In genomic region chr1:59846209-59846894, GRCh38 we compare ENCODE assay signal across 26 cellular contexts. TPM values are rescaled to one million over a fixed set of nuclear protein-coding genes. Genes with fewer than 3 reads are reported as not detected.
"Had no signal": no experiment of that assay in that cellular context is flagged by ENCODE, and none has a peak within 500 bp of the region (broad histone marks: within the 10 kb centered on the region; RNA-seq: fewer than 3 reads in every experiment).

No MANE protein-coding gene starts in this region.

- DNase-seq: colonic mucosa; cortex of kidney; effector CD8-positive, alpha-beta T cell; effector memory CD8-positive, alpha-beta T cell; endodermal cell; erythroblast; esophagus squamous epithelium; foreskin fibroblast; foreskin melanocyte; gastrocnemius medialis; heart left ventricle; hypothalamus; immature natural killer cell; kidney glomerular epithelial cell; left lung; left ventricle myocardium superior; lower lobe of right lung; mesendoderm; midbrain; naive thymus-derived CD4-positive, alpha-beta T cell had no signal

- H3K4me1 ChIP-seq: colonic mucosa, esophagus squamous epithelium, gastrocnemius medialis, heart left ventricle, left lung, lower lobe of right lung had no signal

- H3K9me3 ChIP-seq: colonic mucosa, esophagus squamous epithelium, gastrocnemius medialis, heart left ventricle, left lung, lower lobe of right lung had no signal

- H3K27ac ChIP-seq: colonic mucosa, epithelial cell of prostate, esophagus squamous epithelium, gastrocnemius medialis, heart left ventricle, hepatocyte, left lung, lower lobe of right lung had no signal

- H3K27me3 Mint-ChIP-seq: dendritic cell treated with granulocyte-macrophage colony-stimulating factor and Interleukin-4, amounts not matched to agents 40 ng/mL and 50 ng/mL, for 4 days; effector memory CD8-positive, alpha-beta T cell; naive thymus-derived CD4-positive, alpha-beta T cell had no signal

- H3K27ac Mint-ChIP-seq: dendritic cell treated with granulocyte-macrophage colony-stimulating factor and Interleukin-4, amounts not matched to agents 40 ng/mL and 50 ng/mL, for 4 days; effector memory CD8-positive, alpha-beta T cell; endodermal cell; immature natural killer cell had no signal

- H3K36me3 ChIP-seq: colonic mucosa, gastrocnemius medialis, heart left ventricle, left lung had no signal

- H3K4me3 ChIP-seq: colonic mucosa, esophagus squamous epithelium, gastrocnemius medialis, heart left ventricle, hepatocyte, left lung, lower lobe of right lung had no signal

- H3K9me3 Mint-ChIP-seq: dendritic cell treated with granulocyte-macrophage colony-stimulating factor and Interleukin-4, amounts not matched to agents 40 ng/mL and 50 ng/mL, for 4 days; effector memory CD8-positive, alpha-beta T cell; endodermal cell; immature natural killer cell; naive thymus-derived CD4-positive, alpha-beta T cell had no signal

- H3K4me3 Mint-ChIP-seq: dendritic cell treated with granulocyte-macrophage colony-stimulating factor and Interleukin-4, amounts not matched to agents 40 ng/mL and 50 ng/mL, for 4 days; effector memory CD8-positive, alpha-beta T cell; endodermal cell; immature natural killer cell; naive thymus-derived CD4-positive, alpha-beta T cell had no signal

- H3K4me1 Mint-ChIP-seq: endodermal cell, immature natural killer cell had no signal

- FAIRE-seq: keratinocyte had no signal

- ATAC-seq: effector memory CD8-positive, alpha-beta T cell; esophagus mucosa; gastrocnemius medialis; heart left ventricle; left lung; left ventricle myocardium superior; lower lobe of right lung; naive thymus-derived CD4-positive, alpha-beta T cell had no signal

RNA-seq across cellular contexts. Expression of gene HOOK1, which starts 31.6 kb away (rescaled TPM):
- total RNA-seq: lung microvascular endothelial cell had no signal
